Comparison of ENCODE assay signal across 1 cellular context in genomic region chr2:231932985-231933915, GRCh38.
TF ChIP-seq lines count a peak whose summit lies in the region.

No MANE protein-coding gene starts in this region.

TF ChIP-seq in HepG2, 621 proteins besides CTCF, POLR2A, EP300 and RAD21:
- TF ChIP-seq HNRNPL (IDR thresholded peaks at IDR 0.05; ENCODE audit: low read depth, low read length) = 0 out of 2 replicates have a peak, but pooled peaks have one; percentile 26
- 0 out of 2 replicates have a peak, but pooled peaks have one; percentile 47 for TF ChIP-seq SPEN (CRISPR knock-in tag; IDR thresholded peaks at IDR 0.05; ENCODE audit: low read depth)
- 0 out of 2 replicates have a peak, but pooled peaks have one; percentile 9 for TF ChIP-seq REL (CRISPR knock-in tag; conservative IDR thresholded peaks at IDR 0.05)
- no peak for TF ChIP-seq RAD51 (IDR thresholded peaks at IDR 0.05; ENCODE audit: borderline replicate concordance)
